1 cellular context compared by ENCODE assay signal in genomic region chr10:52440612-52441285, GRCh38.
TF ChIP-seq lines count a peak whose summit lies in the region.

No MANE protein-coding gene starts in this region.

TF ChIP-seq in GM23338, 12 proteins besides CTCF, POLR2A, EP300 and RAD21 (continued from another document):
- TF ChIP-seq REST (IDR thresholded peaks at IDR 0.05; ENCODE audit: unreplicated experiment) (no peak), ETS1 (IDR thresholded peaks at IDR 0.05) (no peak), ZNF114 (CRISPR knock-in tag; IDR thresholded peaks at IDR 0.05) (no peak), STAT1 (IDR thresholded peaks at IDR 0.05; ENCODE audit: unreplicated experiment) (no peak), ZNF331 (CRISPR knock-in tag; IDR thresholded peaks at IDR 0.05; ENCODE audit: low read depth) (no peak), EZH2phosphoT487 (IDR thresholded peaks at IDR 0.05; ENCODE audit: unreplicated experiment) (no peak), NANOG (IDR thresholded peaks at IDR 0.05; ENCODE audit: borderline replicate concordance) (no peak)
